Comparison of ENCODE assay signal across 8 cellular contexts in the genomic region with DNA sequence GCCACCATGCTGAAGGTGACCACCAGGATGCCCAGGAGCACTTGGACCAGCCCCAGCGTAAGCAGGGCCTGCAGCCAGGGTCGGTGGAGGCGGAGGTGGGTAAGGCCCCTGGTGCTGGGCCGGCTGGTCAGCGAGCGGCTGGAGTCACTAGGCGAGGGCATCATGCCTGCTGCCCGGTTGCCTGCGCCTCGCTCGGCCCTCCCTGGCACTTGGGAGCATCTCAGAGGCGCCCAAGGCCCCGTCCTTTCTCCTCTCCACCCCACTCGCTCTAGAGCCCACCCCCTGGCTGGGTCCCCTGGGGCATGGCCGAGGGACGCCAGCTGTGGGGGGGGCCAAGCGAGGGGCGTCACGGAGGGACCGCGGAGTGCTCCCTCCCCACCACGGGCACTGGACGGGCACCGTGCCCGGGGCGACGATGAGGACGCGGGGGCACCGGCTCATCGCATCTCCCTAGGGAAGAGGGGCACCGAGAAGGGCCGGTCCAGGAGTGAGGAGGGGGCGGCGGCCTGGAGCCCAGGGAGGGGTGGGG. TPM values are rescaled to one million over a fixed set of nuclear protein-coding genes. Genes with fewer than 3 reads are reported as not detected.
DNase-seq lines count a peak whose midpoint lies in the region; ATAC-seq and TF ChIP-seq lines count a peak whose summit lies in the region.

No MANE protein-coding gene starts in this region.

- intact Hi-C loops in HCT116 (cut with micrococcal nuclease) = loop anchor here (5.0 kb wide), 1 partner anchor 53 kb away; a partner anchor contains a TSS

- TF ChIP-seq POLR2A in HCT116 (IDR thresholded peaks at IDR 0.05; ENCODE audit: borderline replicate concordance, extremely low read depth, insufficient read depth, insufficient read length) (no peak), GM18505 (IDR thresholded peaks at IDR 0.05; ENCODE audit: borderline replicate concordance, extremely low read depth, insufficient read depth, insufficient read length) (no peak)

- no peaks in the 10 kb centered on the region for H3K9me2 ChIP-seq in HCT116 (ENCODE audit: insufficient read depth)

- H3K4me3 ChIP-seq in HCT116 (replicated peaks in 1 of 2; ENCODE audit: low read depth in 1 of 2, low read length in 2 of 2) (peak overlapping the region; percentile 75 to 84), kidney epithelial cell (ENCODE audit: low read depth, low read length) (peak overlapping the region; percentile 80), subcutaneous abdominal adipose tissue (ENCODE audit: low read depth in 1 of 5, low read length in 5 of 5) (peak overlapping the region; percentile 42 to 88 (median 76))

- H3K36me3 ChIP-seq in HCT116 (ENCODE audit: control insufficient read depth in 1 of 2, insufficient read depth in 2 of 2, low read length in 2 of 2) = peaks cover 7 to 12% of the 10 kb centered on the region in 2 experiments; a peak in 3 of 4 replicates
- no peaks in the 10 kb centered on the region for H3K36me3 ChIP-seq in kidney epithelial cell (ENCODE audit: control insufficient read depth, insufficient read depth, low read length)
- peaks cover 2 to 23% (median 20%) of the 10 kb centered on the region in 5 donors for H3K36me3 ChIP-seq in subcutaneous abdominal adipose tissue (ENCODE audit: control insufficient read depth in 5 of 5, insufficient read depth in 5 of 5, low read length in 5 of 5)

- H3K9ac ChIP-seq in HCT116 (ENCODE audit: low read length) = peak overlapping the region; percentile 81
- H3K9ac ChIP-seq in subcutaneous abdominal adipose tissue (ENCODE audit: low read length in 5 of 5) = peak overlapping the region in 4 of 5 donors; percentile 82 to 98 (median 95)

- TF ChIP-seq RAD21 in HCT116 (IDR thresholded peaks at IDR 0.05; ENCODE audit: low read depth) = no peak

- RAD21 ChIA-PET in HCT116 (lab: Charles Lee; ENCODE audit: low non-redundant PET in 1 of 2, low total read pairs in 2 of 2, uncharacterized antibody in 2 of 2, unreplicated experiment in 2 of 2) = no interaction called here

- H3K27ac ChIP-seq in HCT116 (ENCODE audit: low read depth, low read length) = peak overlapping the region; percentile 62
- peak overlapping the region; percentile 98 for H3K27ac ChIP-seq in subcutaneous abdominal adipose tissue (ENCODE audit: low read depth, low read length)

- peaks cover 11% of the 10 kb centered on the region; the same call in 1 of the 2 replicates for H3K79me2 ChIP-seq in HCT116 (ENCODE audit: insufficient read depth, low read length)

- ATAC-seq in HCT116 = peak; percentile 6
- ATAC-seq in GM21526 (IDR thresholded peaks at IDR 0.05; ENCODE audit: low FRiP score, unreplicated experiment) = no peak
- ATAC-seq in GM18505 (IDR thresholded peaks at IDR 0.05; ENCODE audit: unreplicated experiment) = no peak

- no TSS peak for BruUV-seq in HCT116 (replicated peaks; lab: Mats Ljungman, UMichigan)

- no peaks in the 10 kb centered on the region for H4K20me1 ChIP-seq in HCT116 (ENCODE audit: insufficient read depth)

- H3K27me3 ChIP-seq in HCT116 (ENCODE audit: insufficient read depth, low read length) (no peaks in the 10 kb centered on the region), kidney epithelial cell (ENCODE audit: control insufficient read depth, insufficient read depth, low read length) (no peaks in the 10 kb centered on the region), subcutaneous abdominal adipose tissue (ENCODE audit: control insufficient read depth in 5 of 5, insufficient read depth in 4 of 5, low read length in 5 of 5) (no peaks in the 10 kb centered on the region)

- H3K4me1 ChIP-seq in HCT116 (ENCODE audit: control insufficient read depth in 1 of 2, insufficient read depth in 2 of 2, low read length in 2 of 2) = peaks cover 16 to 35% of the 10 kb centered on the region in 2 experiments; a peak in 3 of 4 replicates
- H3K4me1 ChIP-seq in subcutaneous abdominal adipose tissue (ENCODE audit: control insufficient read depth in 5 of 5, insufficient read depth in 5 of 5, low read length in 5 of 5) = peaks cover 9 to 45% (median 33%) of the 10 kb centered on the region in 5 donors

- CTCF ChIA-PET in HCT116 (lab: Charles Lee) = interaction anchor here (0.5 kb wide), 1 partner anchor 60 kb away, joined by 3 read pairs; no protein-coding TSS in a partner anchor

- no peak for TF ChIP-seq CTCF in HCT116 (IDR thresholded peaks at IDR 0.05 in 2 of 3, conservative IDR thresholded peaks at IDR 0.05 in 1 of 3; ENCODE audit: borderline replicate concordance in 1 of 3, insufficient read depth in 1 of 3, low read depth in 2 of 3, low read length in 2 of 3)
- no peak for TF ChIP-seq CTCF in kidney epithelial cell (IDR thresholded peaks at IDR 0.05; ENCODE audit: insufficient read depth, low read length, poor library complexity, severe bottlenecking)

- H3K9me3 ChIP-seq in HCT116 (ENCODE audit: control insufficient read depth in 1 of 2, insufficient read depth in 1 of 2, low read depth in 1 of 2, low read length in 2 of 2) (no peaks in the 10 kb centered on the region), subcutaneous abdominal adipose tissue (ENCODE audit: control insufficient read depth in 5 of 5, low read length in 5 of 5) (no peaks in the 10 kb centered on the region)

- DNase-seq in AG08396 (ENCODE audit: low spot score) (peak; percentile 52), HCT116 (ENCODE audit: low read depth, low spot score) (no peak), astrocyte of the hippocampus (ENCODE audit: low read depth, low spot score) (peak; percentile 55), kidney epithelial cell (ENCODE audit: low read depth) (no peak), OCI-M2 (lab: John Stamatoyannopoulos, UW; ENCODE audit: unreplicated experiment) (no peak)

- H3K4me2 ChIP-seq in HCT116 (ENCODE audit: low read length) = peak overlapping the region; percentile 95

- no peak overlapping the region for H2AFZ ChIP-seq in HCT116 (ENCODE audit: low read depth, low read length, poor library complexity, severe bottlenecking)

- POLR2A ChIA-PET in HCT116 (lab: Charles Lee) = interaction anchor here (0.8 kb wide), 1 partner anchor 18 kb away, joined by 3 read pairs; a partner anchor contains a TSS

TF ChIP-seq in HCT116, 20 proteins besides CTCF, POLR2A, EP300 and RAD21:
- no peak for TF ChIP-seq YY1 (IDR thresholded peaks at IDR 0.05; ENCODE audit: extremely low read depth, insufficient replicate concordance, low read depth, low read length)

RNA-seq across cellular contexts. Expression of a gene that starts 0.5 kb away (rescaled TPM):
- total RNA-seq in HCT116 (2021; ENCODE audit: unreplicated experiment) = 69.9 TPM
- 41.9 and 50.3 TPM in 2 replicates for polyA plus RNA-seq in HCT116 (2012)
- total RNA-seq in kidney epithelial cell = 13.2 and 24.8 TPM in 2 replicates

RNA-seq across cellular contexts. Expression of a gene that starts 7.4 kb away (rescaled TPM):
- total RNA-seq in HCT116 (2021; ENCODE audit: unreplicated experiment) = 64.2 TPM
- 69.6 and 72.5 TPM in 2 replicates for polyA plus RNA-seq in HCT116 (2012)
- total RNA-seq in kidney epithelial cell = 93.8 and 108 TPM in 2 replicates

RNA-seq across cellular contexts. Expression of a gene that starts 18.5 kb away (rescaled TPM):
- 72.6 TPM for total RNA-seq in HCT116 (2021; ENCODE audit: unreplicated experiment)
- 59.5 and 63.3 TPM in 2 replicates for polyA plus RNA-seq in HCT116 (2012)
- 21.7 and 24.2 TPM in 2 replicates for total RNA-seq in kidney epithelial cell

RNA-seq across cellular contexts. Expression of a gene that starts 22.5 kb away (rescaled TPM):
- total RNA-seq in HCT116 (2021; ENCODE audit: unreplicated experiment) (8.5 TPM), kidney epithelial cell (2.8 and 3.8 TPM in 2 replicates)
- polyA plus RNA-seq in HCT116 (2012) = 6.3 TPM in 2 replicates

RNA-seq across cellular contexts. Expression of a gene that starts 46.3 kb away (rescaled TPM):
- 69.1 TPM for total RNA-seq in HCT116 (2021; ENCODE audit: unreplicated experiment)
- 94.7 and 108 TPM in 2 replicates for polyA plus RNA-seq in HCT116 (2012)
- 79.3 and 84.3 TPM in 2 replicates for total RNA-seq in kidney epithelial cell

Comparison
In these comparisons a context has a peak if more than half of its experiments do, and no peak if none do; other contexts are left out.
1. DNase-seq: peak in AG08396 (single experiment) and astrocyte of the hippocampus (single experiment); none in HCT116 (single experiment), kidney epithelial cell (single experiment) and OCI-M2 (single experiment).
2. Peak in every context shown above with its lines, with median percentiles within 50 percentile points of each other: H3K4me3 ChIP-seq.